Comparison of ENCODE assay signal across 8 cellular contexts in genomic region chr9:7298123-7298522, GRCh38.
DNase-seq lines count a peak whose midpoint lies in the region; ATAC-seq and TF ChIP-seq lines count a peak whose summit lies in the region.

No MANE protein-coding gene starts in this region.

- H3K9ac ChIP-seq in MM.1S (ENCODE audit: low read length), result no peak overlapping the region

- no peak overlapping the region for H3K4me3 ChIP-seq in MM.1S (ENCODE audit: low read length)

- no peak overlapping the region for H2AFZ ChIP-seq in MM.1S (ENCODE audit: low read length)

- no peaks in the 10 kb centered on the region for H3K4me1 ChIP-seq in MM.1S (ENCODE audit: low read length)

- H3K27me3 ChIP-seq in MM.1S (replicated peaks; ENCODE audit: insufficient read depth, low read length), result no peaks in the 10 kb centered on the region

- no peaks in the 10 kb centered on the region for H3K9me3 ChIP-seq in MM.1S (replicated peaks; ENCODE audit: insufficient read depth, low read length)

- no peaks in the 10 kb centered on the region for H4K20me1 ChIP-seq in MM.1S (ENCODE audit: insufficient read depth, low read length)

- H3K4me2 ChIP-seq in MM.1S (ENCODE audit: low read depth, low read length), result no peak overlapping the region

- peak; percentile 97 for ATAC-seq in HG02571 (IDR thresholded peaks at IDR 0.05; ENCODE audit: unreplicated experiment)

- H3K9me2 ChIP-seq in MM.1S (replicated peaks; ENCODE audit: insufficient read depth, low read length), result no peaks in the 10 kb centered on the region

- H3F3A ChIP-seq in MM.1S (ENCODE audit: insufficient read depth, low read length), result no peaks in the 10 kb centered on the region

- TF ChIP-seq CTCF in MM.1S (IDR thresholded peaks at IDR 0.05; ENCODE audit: low read length), result no peak

- H3K36me3 ChIP-seq in MM.1S (replicated peaks; ENCODE audit: insufficient read depth, low read length), result no peaks in the 10 kb centered on the region

- no peak overlapping the region for H3K27ac ChIP-seq in MM.1S (ENCODE audit: low read length)

- DNase-seq in activated CD4-positive, alpha-beta T cell treated with anti-CD3 and anti-CD28 coated beads for 48 hours, result peak; percentile 66
- DNase-seq in activated CD4-positive, alpha-beta T cell treated with anti-CD3 and anti-CD28 coated beads for 1 hour, result no peak
- DNase-seq in MM.1S (peak; percentile 56), NCI-H2227 (lab: John Stamatoyannopoulos, UW; ENCODE audit: unreplicated experiment) (no peak), superior temporal gyrus (ENCODE audit: extremely low spot score) (no peak), DMS153 (lab: John Stamatoyannopoulos, UW) (no peak)
- peak; percentile 8 to 34 for DNase-seq in stimulated activated CD8-positive, alpha-beta memory T cell treated with anti-CD3 and anti-CD28 coated beads, Interleukin-2, amount 100 ng/mL, for 48 hours (ENCODE audit: low read depth in 2 of 2)

- no peaks in the 10 kb centered on the region for H3K79me2 ChIP-seq in MM.1S (ENCODE audit: low read length)

Comparison
In these comparisons a context has a peak if more than half of its experiments do, and no peak if none do; other contexts are left out.
1. DNase-seq: peak in activated CD4-positive, alpha-beta T cell treated with anti-CD3 and anti-CD28 coated beads for 48 hours (single experiment), MM.1S (single experiment) and stimulated activated CD8-positive, alpha-beta memory T cell treated with anti-CD3 and anti-CD28 coated beads, Interleukin-2, amount 100 ng/mL, for 48 hours (2 of 2); none in activated CD4-positive, alpha-beta T cell treated with anti-CD3 and anti-CD28 coated beads for 1 hour (single experiment), NCI-H2227 (single experiment), superior temporal gyrus (single experiment) and DMS153 (single experiment).